Comparison of ENCODE assay signal across 1 cellular context in the genomic region with DNA sequence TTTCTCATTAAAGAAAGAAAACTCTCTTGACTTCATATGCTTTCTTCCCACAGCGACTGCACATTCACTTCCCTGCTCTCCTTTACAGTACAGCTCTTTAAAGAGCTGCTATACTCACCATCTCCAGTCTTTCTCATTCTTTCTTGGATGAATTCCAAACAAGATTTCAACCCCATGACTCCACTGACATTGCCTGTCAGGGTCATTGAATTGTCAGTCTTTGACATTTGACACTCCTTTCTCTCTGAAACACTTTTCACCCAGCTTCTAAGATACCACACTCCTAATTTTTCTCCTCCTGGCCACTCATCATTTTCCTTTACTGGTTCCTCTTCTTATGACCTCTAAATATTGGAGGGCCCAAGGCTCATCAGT.
TF ChIP-seq lines count a peak whose summit lies in the region.

No MANE protein-coding gene starts in this region.

TF ChIP-seq in K562, 482 proteins besides CTCF, POLR2A, EP300 and RAD21 (continued from another document):
- TF ChIP-seq CTBP1 (IDR thresholded peaks at IDR 0.05; ENCODE audit: borderline replicate concordance) (0 out of 2 replicates have a peak, but pooled peaks have one; percentile 14), ESRRA (IDR thresholded peaks at IDR 0.05; ENCODE audit: borderline replicate concordance, low read depth) (peak; percentile 57; the same call in 1 of the 2 replicates), HDAC3 (IDR thresholded peaks at IDR 0.05; ENCODE audit: borderline replicate concordance, partially characterized antibody) (no peak), NR2C2 (CRISPR knock-in tag; IDR thresholded peaks at IDR 0.05) (no peak), NR2C2 (tag; IDR thresholded peaks at IDR 0.05) (peak; percentile 44; the same call in 1 of the 2 replicates), HDAC1 (IDR thresholded peaks at IDR 0.05) (0 out of 4 replicates have a peak, but pooled peaks of 1 of the 2 experiments have one; percentile 35), ARID1B (IDR thresholded peaks at IDR 0.05) (0 out of 2 replicates have a peak, but pooled peaks have one; percentile 12), MEIS2 (IDR thresholded peaks at IDR 0.05; ENCODE audit: partially characterized antibody) (peak; percentile 73), HIVEP1 (CRISPR knock-in tag; IDR thresholded peaks at IDR 0.05) (no peak), NFIC (IDR thresholded peaks at IDR 0.05) (peak; percentile 81), KLF10 (CRISPR knock-in tag; IDR thresholded peaks at IDR 0.05) (no peak)
- TF ChIP-seq, protein P1, sequence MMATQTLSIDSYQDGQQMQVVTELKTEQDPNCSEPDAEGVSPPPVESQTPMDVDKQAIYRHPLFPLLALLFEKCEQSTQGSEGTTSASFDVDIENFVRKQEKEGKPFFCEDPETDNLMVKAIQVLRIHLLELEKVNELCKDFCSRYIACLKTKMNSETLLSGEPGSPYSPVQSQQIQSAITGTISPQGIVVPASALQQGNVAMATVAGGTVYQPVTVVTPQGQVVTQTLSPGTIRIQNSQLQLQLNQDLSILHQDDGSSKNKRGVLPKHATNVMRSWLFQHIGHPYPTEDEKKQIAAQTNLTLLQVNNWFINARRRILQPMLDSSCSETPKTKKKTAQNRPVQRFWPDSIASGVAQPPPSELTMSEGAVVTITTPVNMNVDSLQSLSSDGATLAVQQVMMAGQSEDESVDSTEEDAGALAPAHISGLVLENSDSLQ (IDR thresholded peaks at IDR 0.05) = peak; percentile 85
- TF ChIP-seq, protein P2, sequence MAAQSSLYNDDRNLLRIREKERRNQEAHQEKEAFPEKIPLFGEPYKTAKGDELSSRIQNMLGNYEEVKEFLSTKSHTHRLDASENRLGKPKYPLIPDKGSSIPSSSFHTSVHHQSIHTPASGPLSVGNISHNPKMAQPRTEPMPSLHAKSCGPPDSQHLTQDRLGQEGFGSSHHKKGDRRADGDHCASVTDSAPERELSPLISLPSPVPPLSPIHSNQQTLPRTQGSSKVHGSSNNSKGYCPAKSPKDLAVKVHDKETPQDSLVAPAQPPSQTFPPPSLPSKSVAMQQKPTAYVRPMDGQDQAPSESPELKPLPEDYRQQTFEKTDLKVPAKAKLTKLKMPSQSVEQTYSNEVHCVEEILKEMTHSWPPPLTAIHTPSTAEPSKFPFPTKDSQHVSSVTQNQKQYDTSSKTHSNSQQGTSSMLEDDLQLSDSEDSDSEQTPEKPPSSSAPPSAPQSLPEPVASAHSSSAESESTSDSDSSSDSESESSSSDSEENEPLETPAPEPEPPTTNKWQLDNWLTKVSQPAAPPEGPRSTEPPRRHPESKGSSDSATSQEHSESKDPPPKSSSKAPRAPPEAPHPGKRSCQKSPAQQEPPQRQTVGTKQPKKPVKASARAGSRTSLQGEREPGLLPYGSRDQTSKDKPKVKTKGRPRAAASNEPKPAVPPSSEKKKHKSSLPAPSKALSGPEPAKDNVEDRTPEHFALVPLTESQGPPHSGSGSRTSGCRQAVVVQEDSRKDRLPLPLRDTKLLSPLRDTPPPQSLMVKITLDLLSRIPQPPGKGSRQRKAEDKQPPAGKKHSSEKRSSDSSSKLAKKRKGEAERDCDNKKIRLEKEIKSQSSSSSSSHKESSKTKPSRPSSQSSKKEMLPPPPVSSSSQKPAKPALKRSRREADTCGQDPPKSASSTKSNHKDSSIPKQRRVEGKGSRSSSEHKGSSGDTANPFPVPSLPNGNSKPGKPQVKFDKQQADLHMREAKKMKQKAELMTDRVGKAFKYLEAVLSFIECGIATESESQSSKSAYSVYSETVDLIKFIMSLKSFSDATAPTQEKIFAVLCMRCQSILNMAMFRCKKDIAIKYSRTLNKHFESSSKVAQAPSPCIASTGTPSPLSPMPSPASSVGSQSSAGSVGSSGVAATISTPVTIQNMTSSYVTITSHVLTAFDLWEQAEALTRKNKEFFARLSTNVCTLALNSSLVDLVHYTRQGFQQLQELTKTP (IDR thresholded peaks at IDR 0.05; ENCODE audit: low read depth in 1 of 2, partially characterized antibody in 2 of 2) = peak in 1 of 2 experiments; percentile 31
- TF ChIP-seq, protein P3, sequence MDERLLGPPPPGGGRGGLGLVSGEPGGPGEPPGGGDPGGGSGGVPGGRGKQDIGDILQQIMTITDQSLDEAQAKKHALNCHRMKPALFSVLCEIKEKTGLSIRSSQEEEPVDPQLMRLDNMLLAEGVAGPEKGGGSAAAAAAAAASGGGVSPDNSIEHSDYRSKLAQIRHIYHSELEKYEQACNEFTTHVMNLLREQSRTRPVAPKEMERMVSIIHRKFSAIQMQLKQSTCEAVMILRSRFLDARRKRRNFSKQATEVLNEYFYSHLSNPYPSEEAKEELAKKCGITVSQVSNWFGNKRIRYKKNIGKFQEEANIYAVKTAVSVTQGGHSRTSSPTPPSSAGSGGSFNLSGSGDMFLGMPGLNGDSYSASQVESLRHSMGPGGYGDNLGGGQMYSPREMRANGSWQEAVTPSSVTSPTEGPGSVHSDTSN (CRISPR knock-in tag; IDR thresholded peaks at IDR 0.05; ENCODE audit: low read depth) = no peak
- TF ChIP-seq, protein P3 (tag; conservative IDR thresholded peaks at IDR 0.05; ENCODE audit: low read depth) = peak; percentile 70
- TF ChIP-seq, protein P4, sequence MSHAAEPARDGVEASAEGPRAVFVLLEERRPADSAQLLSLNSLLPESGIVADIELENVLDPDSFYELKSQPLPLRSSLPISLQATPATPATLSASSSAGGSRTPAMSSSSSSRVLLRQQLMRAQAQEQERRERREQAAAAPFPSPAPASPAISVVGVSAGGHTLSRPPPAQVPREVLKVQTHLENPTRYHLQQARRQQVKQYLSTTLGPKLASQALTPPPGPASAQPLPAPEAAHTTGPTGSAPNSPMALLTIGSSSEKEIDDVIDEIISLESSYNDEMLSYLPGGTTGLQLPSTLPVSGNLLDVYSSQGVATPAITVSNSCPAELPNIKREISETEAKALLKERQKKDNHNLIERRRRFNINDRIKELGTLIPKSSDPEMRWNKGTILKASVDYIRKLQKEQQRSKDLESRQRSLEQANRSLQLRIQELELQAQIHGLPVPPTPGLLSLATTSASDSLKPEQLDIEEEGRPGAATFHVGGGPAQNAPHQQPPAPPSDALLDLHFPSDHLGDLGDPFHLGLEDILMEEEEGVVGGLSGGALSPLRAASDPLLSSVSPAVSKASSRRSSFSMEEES (CRISPR knock-in tag; IDR thresholded peaks at IDR 0.05) = no peak
